33 cellular contexts compared by ENCODE assay signal in the genomic region with DNA sequence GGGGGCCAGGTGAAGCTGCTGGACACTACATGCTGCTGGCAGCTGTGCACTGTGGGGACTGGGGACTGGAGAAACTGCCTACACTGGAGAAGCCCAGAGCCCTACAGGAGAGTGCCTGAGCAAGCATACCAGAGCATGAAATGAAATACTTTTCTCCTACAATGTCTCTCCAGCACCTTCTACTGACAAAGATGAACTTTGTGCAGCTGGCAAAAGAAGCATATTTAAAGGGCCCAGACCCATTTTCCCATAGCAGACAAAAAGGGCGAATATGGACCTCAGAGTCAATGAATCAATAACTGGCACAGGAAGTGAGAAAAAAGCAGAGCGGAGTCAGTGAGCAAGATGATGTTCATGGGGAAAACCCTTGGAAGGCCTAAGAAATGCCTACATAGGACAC. TPM values are rescaled to one million over a fixed set of nuclear protein-coding genes. Genes with fewer than 3 reads are reported as not detected.
"Had no signal": no experiment of that assay in that cellular context is flagged by ENCODE, and none has a peak within 500 bp of the region (broad histone marks: within the 10 kb centered on the region; RNA-seq: fewer than 3 reads in every experiment).

No MANE protein-coding gene starts in this region.

- H3K27me3 ChIP-seq: cardiac muscle cell had no signal

- H3K4me1 ChIP-seq: adrenal gland had no signal

- H3K36me3 ChIP-seq: adrenal gland, cardiac muscle cell had no signal

- H3K27ac ChIP-seq: adrenal gland, cardiac muscle cell, VCaP had no signal

- H3K4me3 ChIP-seq: adrenal gland, cardiac muscle cell had no signal

- ATAC-seq: activated CD8-positive, alpha-beta T cell treated with anti-CD3 and anti-CD28 coated beads for 36 hours; activated naive CD4-positive, alpha-beta T cell treated with anti-CD3 and anti-CD28 coated beads, Interleukin-2, amount 50 U/mL, for 72 hours; activated T-cell treated with anti-CD3 and anti-CD28 coated beads, Interleukin-2, amount 50 U/mL, for 4 hours; activated T-cell treated with anti-CD3 and anti-CD28 coated beads, Interleukin-2, amount 50 U/mL, for 72 hours; activated T-helper 17 cell treated with anti-CD3 and anti-CD28 coated beads, Interleukin-2, amount 50 U/mL, for 72 hours had no signal

- DNase-seq: activated B cell treated with CpG ODN at 0.5 μM for 24 hours; activated CD4-positive, alpha-beta memory T cell treated with anti-CD3 and anti-CD28 coated beads for 36 hours; activated CD4-positive, alpha-beta T cell treated with anti-CD3 and anti-CD28 coated beads for 4 hours; activated CD4-positive, alpha-beta T cell treated with anti-CD3 and anti-CD28 coated beads, Interleukin-2, amount 10 ng/mL, durations not matched to agents 24 days and 14 days; activated CD4-positive, alpha-beta T cell treated with anti-CD3 and anti-CD28 coated beads, Interleukin-2, amount 50 U/mL, for 1 hour; activated CD4-positive, alpha-beta T cell treated with anti-CD3 and anti-CD28 coated beads, Interleukin-2, amount 50 U/mL, for 4 hours; activated CD4-positive, CD25-positive, alpha-beta regulatory T cell treated with anti-CD3 and anti-CD28 coated beads, Interleukin-2, amount 50 U/mL, for 72 hours; activated CD8-positive, alpha-beta memory T cell treated with anti-CD3 and anti-CD28 coated beads, Interleukin-2, amount 50 U/mL, for 4 hours; activated CD8-positive, alpha-beta T cell treated with anti-CD3 and anti-CD28 coated beads for 36 hours; activated effector memory CD4-positive, alpha-beta T cell treated with anti-CD3 and anti-CD28 coated beads, Interleukin-2, amount 50 U/mL, for 16 hours; activated gamma-delta T cell treated with Interleukin-2 at 50 U/mL for 16 hours; activated naive CD4-positive, alpha-beta T cell; activated naive CD4-positive, alpha-beta T cell treated with anti-CD3 and anti-CD28 coated beads for 36 hours; activated naive CD4-positive, alpha-beta T cell treated with anti-CD3 and anti-CD28 coated beads, Interleukin-2, amount 50 U/mL, for 16 hours; activated naive CD8-positive, alpha-beta T cell treated with anti-CD3 and anti-CD28 coated beads for 36 hours; activated T-cell treated with anti-CD3 and anti-CD28 coated beads for 4 hours; activated T-cell treated with anti-CD3 and anti-CD28 coated beads, Interleukin-2, amount 50 U/mL, for 1 hour; activated T-cell treated with anti-CD3 and anti-CD28 coated beads, Interleukin-2, amount 50 U/mL, for 4 hours; activated T-cell treated with anti-CD3 and anti-CD28 coated beads, Interleukin-2, amount 50 U/mL, for 72 hours; adrenal gland; amniotic stem cell; aorta; caudate nucleus; cerebellar nuclear complex; T-helper 2 cell; T-helper 9 cell had no signal

- FAIRE-seq: bronchial epithelial cell, TTC549 had no signal

RNA-seq across cellular contexts. Expression of a gene that starts 44.8 kb away (rescaled TPM):
- total RNA-seq: bronchial epithelial cell, cardiac muscle cell, chondrocyte had no signal
- polyA plus RNA-seq: cardiac muscle cell had no signal
